10 cellular contexts compared by ENCODE assay signal in the genomic region with DNA sequence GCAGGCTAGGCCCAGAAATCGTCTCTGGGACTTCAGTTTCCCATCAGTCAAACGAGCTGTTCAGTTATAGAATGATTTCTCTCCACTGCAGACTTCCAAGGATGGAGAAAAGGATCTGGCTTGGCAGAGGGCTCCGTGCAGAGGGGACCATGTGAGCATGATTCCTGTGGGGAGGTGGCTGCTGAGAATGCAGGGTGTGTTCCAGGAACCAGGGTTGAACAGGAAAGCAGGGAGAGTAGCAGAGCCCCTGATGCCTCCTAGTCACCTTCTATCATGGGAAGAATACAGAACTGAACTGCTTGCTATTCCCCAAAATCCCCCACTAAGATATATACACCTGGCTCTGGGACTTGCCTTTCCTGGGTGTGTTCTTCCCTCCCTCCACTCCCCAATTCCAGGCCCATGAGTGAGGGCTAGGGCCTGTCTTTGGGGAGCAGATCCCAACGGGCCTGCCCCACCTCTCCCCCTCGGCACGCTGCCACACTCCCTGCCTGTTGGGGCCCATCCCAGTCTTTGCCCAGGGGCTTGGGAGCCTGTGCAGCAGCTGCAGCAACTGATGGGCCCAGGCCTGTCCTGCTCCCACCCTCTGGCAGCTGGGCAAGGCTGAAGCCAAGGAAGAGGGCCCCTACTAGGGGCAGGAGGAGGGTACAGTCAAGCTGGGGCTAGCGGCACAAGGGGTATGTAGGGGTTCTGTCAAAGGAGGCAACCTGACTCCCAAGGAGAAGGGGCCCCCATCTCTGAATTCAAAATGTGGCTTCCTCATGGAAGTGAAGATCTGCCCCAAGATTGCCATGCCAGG. TPM values are rescaled to one million over a fixed set of nuclear protein-coding genes. Genes with fewer than 3 reads are reported as not detected.
DNase-seq lines count a peak whose midpoint lies in the region; ATAC-seq, FAIRE-seq and TF ChIP-seq lines count a peak whose summit lies in the region.
"Had no signal": no experiment of that assay in that cellular context is flagged by ENCODE, and none has a peak within 500 bp of the region (broad histone marks: within the 10 kb centered on the region; RNA-seq: fewer than 3 reads in every experiment).

No MANE protein-coding gene starts in this region.

- peak overlapping the region; percentile 92 for H3K4me3 Mint-ChIP-seq in astrocyte (ENCODE audit: unreplicated experiment)

- CTCF ChIA-PET in HCT116 (lab: Charles Lee) = interaction anchor here (1.9 to 2.6 kb wide), 2 partner anchors 16 to 90 kb away, joined by 10 to 19 read pairs; no protein-coding TSS in a partner anchor

- RAD21 ChIA-PET in HCT116 (lab: Charles Lee; ENCODE audit: low non-redundant PET in 1 of 2, low total read pairs in 2 of 2, uncharacterized antibody in 2 of 2, unreplicated experiment in 2 of 2) = no interaction called here

- H4K20me1 ChIP-seq in HCT116 (ENCODE audit: insufficient read depth) (no peaks in the 10 kb centered on the region), astrocyte (ENCODE audit: insufficient read depth, low read length) (peaks cover 51% of the 10 kb centered on the region), Karpas-422 (ENCODE audit: insufficient read depth, low read depth, low read length) (peaks cover 1% of the 10 kb centered on the region; the same call in 1 of the 2 replicates)

- TF ChIP-seq POLR2A in HCT116 (IDR thresholded peaks at IDR 0.05; ENCODE audit: borderline replicate concordance, extremely low read depth, insufficient read depth, insufficient read length) = no peak

- no peak for DNase-seq in HCT116 (ENCODE audit: low read depth, low spot score)
- no peak for DNase-seq in astrocyte (ENCODE audit: low read depth)
- DNase-seq in kidney tubule cell (ENCODE audit: low spot score) = peak; percentile 63
- no peak for DNase-seq in thoracic aorta (ENCODE audit: low spot score)
- no peak for DNase-seq in Karpas-422
- DNase-seq in activated CD4-positive, alpha-beta T cell treated with anti-CD3 and anti-CD28 coated beads, Interleukin-2, amount 50 U/mL, for 1 hour = no peak
- DNase-seq in inferior parietal cortex (ENCODE audit: extremely low spot score) = no peak
- DNase-seq: SHP77 had no signal

- BruUV-seq in HCT116 (replicated peaks; lab: Mats Ljungman, UMichigan) = no TSS peak

- peak overlapping the region in 1 of 2 experiments; percentile 83; a peak in 3 of 4 replicates for H3K4me3 ChIP-seq in HCT116 (replicated peaks in 1 of 2; ENCODE audit: low read depth in 1 of 2, low read length in 2 of 2)
- H3K4me3 ChIP-seq in astrocyte (ENCODE audit: insufficient read depth, low read depth, low read length) = peak overlapping the region; percentile 77
- H3K4me3 ChIP-seq in thoracic aorta = peak overlapping the region; percentile 16
- H3K4me3 ChIP-seq in Karpas-422 (ENCODE audit: low read length) = no peak overlapping the region

- POLR2A ChIA-PET in HCT116 (lab: Charles Lee) = no interaction called here

- H3K4me1 ChIP-seq in HCT116 (ENCODE audit: control insufficient read depth in 1 of 2, insufficient read depth in 2 of 2, low read length in 2 of 2) = peaks cover 59 to 67% of the 10 kb centered on the region in 2 experiments
- peaks cover 49% of the 10 kb centered on the region for H3K4me1 ChIP-seq in astrocyte (ENCODE audit: insufficient read depth, low read length)
- peaks cover 39 to 52% of the 10 kb centered on the region in 2 donors for H3K4me1 ChIP-seq in thoracic aorta (ENCODE audit: control insufficient read depth in 1 of 2, low read depth in 2 of 2)
- H3K4me1 ChIP-seq in Karpas-422 (ENCODE audit: low read length) = peaks cover 15% of the 10 kb centered on the region

- H3K9me3 ChIP-seq in HCT116 (ENCODE audit: control insufficient read depth in 1 of 2, insufficient read depth in 1 of 2, low read depth in 1 of 2, low read length in 2 of 2) (no peaks in the 10 kb centered on the region), astrocyte (ENCODE audit: insufficient read depth, low read depth, low read length) (no peaks in the 10 kb centered on the region), thoracic aorta (no peaks in the 10 kb centered on the region), Karpas-422 (ENCODE audit: low read length) (no peaks in the 10 kb centered on the region)

- intact Hi-C loops in HCT116 (cut with micrococcal nuclease) = no loop called here

- H3K27ac Mint-ChIP-seq in astrocyte (ENCODE audit: unreplicated experiment) = peak overlapping the region; percentile 97

- no peaks in the 10 kb centered on the region for H3K9me2 ChIP-seq in HCT116 (ENCODE audit: insufficient read depth)
- no peaks in the 10 kb centered on the region for H3K9me2 ChIP-seq in Karpas-422 (replicated peaks; ENCODE audit: insufficient read depth, low read length)

- no peaks in the 10 kb centered on the region for H3K9me3 Mint-ChIP-seq in astrocyte (ENCODE audit: unreplicated experiment)

- H3K36me3 ChIP-seq in HCT116 (ENCODE audit: control insufficient read depth in 1 of 2, insufficient read depth in 2 of 2, low read length in 2 of 2) = peaks cover 0 to 17% of the 10 kb centered on the region in 2 experiments; a peak in 1 of 4 replicates
- peaks cover 15% of the 10 kb centered on the region for H3K36me3 ChIP-seq in astrocyte (ENCODE audit: insufficient read depth, low read length)
- no peaks in the 10 kb centered on the region for H3K36me3 ChIP-seq in thoracic aorta
- no peaks in the 10 kb centered on the region for H3K36me3 ChIP-seq in Karpas-422 (ENCODE audit: insufficient read depth, low read length)

- H3K9ac ChIP-seq in HCT116 (ENCODE audit: low read length) = peak overlapping the region; percentile 90
- peak overlapping the region; percentile 80 for H3K9ac ChIP-seq in astrocyte (ENCODE audit: low read length)
- no peak overlapping the region for H3K9ac ChIP-seq in Karpas-422 (ENCODE audit: low read length)

- FAIRE-seq in astrocyte (lab: Jason Lieb, UNC) = no peak
- FAIRE-seq: endometrium had no signal

- H3K27ac ChIP-seq in HCT116 (ENCODE audit: low read depth, low read length) (peak overlapping the region; percentile 95), astrocyte (ENCODE audit: low read depth, low read length) (peak overlapping the region; percentile 71), thoracic aorta (peak overlapping the region; percentile 78 to 93), Karpas-422 (ENCODE audit: low read length) (no peak overlapping the region)

- peaks cover 54% of the 10 kb centered on the region for H3K4me1 Mint-ChIP-seq in astrocyte (ENCODE audit: low read depth, unreplicated experiment)

- ATAC-seq in HCT116 = no peak
- no peak for ATAC-seq in thoracic aorta (ENCODE audit: insufficient number of reproducible peaks, low FRiP score, low read depth)
- no peak for ATAC-seq in HG03457 (IDR thresholded peaks at IDR 0.05; ENCODE audit: unreplicated experiment)

- TF ChIP-seq CTCF in HCT116 (IDR thresholded peaks at IDR 0.05 in 2 of 3, conservative IDR thresholded peaks at IDR 0.05 in 1 of 3; ENCODE audit: borderline replicate concordance in 1 of 3, insufficient read depth in 1 of 3, low read depth in 2 of 3, low read length in 2 of 3) = no peak
- TF ChIP-seq CTCF in astrocyte (IDR thresholded peaks at IDR 0.05; ENCODE audit: insufficient read depth, low read depth, low read length) = no peak
- no peak for TF ChIP-seq CTCF in thoracic aorta (IDR thresholded peaks at IDR 0.05)

- H3K36me3 Mint-ChIP-seq in astrocyte (ENCODE audit: low read depth, unreplicated experiment) = peaks cover 24% of the 10 kb centered on the region

- H3K27me3 Mint-ChIP-seq in astrocyte (ENCODE audit: low read depth, unreplicated experiment) = no peaks in the 10 kb centered on the region

- peaks cover 53% of the 10 kb centered on the region for H3K79me2 ChIP-seq in HCT116 (ENCODE audit: insufficient read depth, low read length)
- H3K79me2 ChIP-seq in astrocyte (ENCODE audit: insufficient read depth, low read length) = peaks cover 54% of the 10 kb centered on the region
- H3K79me2 ChIP-seq in Karpas-422 (ENCODE audit: low read length) = no peaks in the 10 kb centered on the region

- no peak overlapping the region for H2AFZ ChIP-seq in HCT116 (ENCODE audit: low read depth, low read length, poor library complexity, severe bottlenecking)
- H2AFZ ChIP-seq in astrocyte (ENCODE audit: low read depth, low read length) = no peak overlapping the region
- H2AFZ ChIP-seq in Karpas-422 (ENCODE audit: low read length) = no peak overlapping the region

- TF ChIP-seq RAD21 in HCT116 (IDR thresholded peaks at IDR 0.05; ENCODE audit: low read depth) = no peak

- H3K27me3 ChIP-seq in HCT116 (ENCODE audit: insufficient read depth, low read length) = no peaks in the 10 kb centered on the region
- no peaks in the 10 kb centered on the region for H3K27me3 ChIP-seq in astrocyte (ENCODE audit: insufficient read depth, low read length)
- H3K27me3 ChIP-seq in thoracic aorta (replicated peaks; ENCODE audit: insufficient read depth) = no peaks in the 10 kb centered on the region
- no peaks in the 10 kb centered on the region for H3K27me3 ChIP-seq in Karpas-422 (ENCODE audit: low read length)

- peak overlapping the region; percentile 97 for H3K4me2 ChIP-seq in HCT116 (ENCODE audit: low read length)
- peak overlapping the region; percentile 97 for H3K4me2 ChIP-seq in astrocyte (ENCODE audit: low read length)
- no peak overlapping the region for H3K4me2 ChIP-seq in Karpas-422 (ENCODE audit: low read depth, low read length, poor library complexity, severe bottlenecking)

TF ChIP-seq in HCT116, 20 proteins besides CTCF, POLR2A, EP300 and RAD21 (continues in another document):
- no peak for TF ChIP-seq CEBPB (IDR thresholded peaks at IDR 0.05; ENCODE audit: low read depth)

RNA-seq across cellular contexts. Expression of gene AJUBA, which starts 3.3 kb away (rescaled TPM):
- total RNA-seq in HCT116 (2021; ENCODE audit: unreplicated experiment) (39.7 TPM), astrocyte (117 and 146 TPM in 2 replicates), thoracic aorta (10 to 100 TPM in 1 of 2 donors, 1 to 10 TPM in 1; 9.7 to 35.3 TPM)
- polyA plus RNA-seq in HCT116 (2012) = 25.0 and 33.9 TPM in 2 replicates
- not detected in 2 replicates for total RNA-seq in Karpas-422 (2014; rRNA removed; shearing (Covaris generic); ENCODE audit: low replicate concordance)

RNA-seq across cellular contexts. Expression of gene HAUS4, which starts 22.2 kb away (rescaled TPM):
- total RNA-seq in HCT116 (2021; ENCODE audit: unreplicated experiment) (48.7 TPM), astrocyte (6.6 and 10.4 TPM in 2 replicates), thoracic aorta (10 to 100 TPM; 31.4 to 47.7 TPM)
- polyA plus RNA-seq in HCT116 (2012) = 45.1 and 57.4 TPM in 2 replicates
- 45.9 and 52.4 TPM in 2 replicates for total RNA-seq in Karpas-422 (2014; rRNA removed; shearing (Covaris generic); ENCODE audit: low replicate concordance)

RNA-seq across cellular contexts. Expression of gene C14orf93, which starts 30.9 kb away (rescaled TPM):
- total RNA-seq in HCT116 (2021; ENCODE audit: unreplicated experiment) (13.7 TPM), astrocyte (3.6 and 3.8 TPM in 2 replicates), thoracic aorta (10 to 100 TPM in 1 of 2 donors, 1 to 10 TPM in 1; 9.3 to 19.7 TPM)
- 15.6 and 16.8 TPM in 2 replicates for polyA plus RNA-seq in HCT116 (2012)
- 21.6 and 43.2 TPM in 2 replicates for total RNA-seq in Karpas-422 (2014; rRNA removed; shearing (Covaris generic); ENCODE audit: low replicate concordance)

RNA-seq across cellular contexts. Expression of gene PRMT5, which starts 49.9 kb away (rescaled TPM):
- total RNA-seq in HCT116 (2021; ENCODE audit: unreplicated experiment) = 186 TPM
- 204 TPM in 2 replicates for polyA plus RNA-seq in HCT116 (2012)
- total RNA-seq in astrocyte = 84.2 and 91.6 TPM in 2 replicates
- 10 to 100 TPM; 27.8 to 30.5 TPM for total RNA-seq in thoracic aorta
- total RNA-seq in Karpas-422 (2014; rRNA removed; shearing (Covaris generic); ENCODE audit: low replicate concordance) = 116 and 152 TPM in 2 replicates

RNA-seq across cellular contexts. Expression of gene PSMB5, which starts 55.6 kb away (rescaled TPM):
- total RNA-seq in HCT116 (2021; ENCODE audit: unreplicated experiment) (212 TPM), astrocyte (232 and 239 TPM in 2 replicates), thoracic aorta (10 to 100 TPM; 47.4 to 79.7 TPM)
- polyA plus RNA-seq in HCT116 (2012) = 222 and 232 TPM in 2 replicates
- 65.4 and 67.1 TPM in 2 replicates for total RNA-seq in Karpas-422 (2014; rRNA removed; shearing (Covaris generic); ENCODE audit: low replicate concordance)

Comparison
In these comparisons a context has a peak if more than half of its experiments do, and no peak if none do; other contexts are left out.
1. RNA of gene AJUBA, which starts 3.3 kb away (total RNA-seq): 117 to 146 TPM in astrocyte, 39.7 TPM in HCT116 (single experiment) and 9.7 to 35.3 TPM in thoracic aorta; not detected in Karpas-422; every median in the first group is over 10 times any median in the second.